ENCODE assay signal across 11 cellular contexts in genomic region chr14:67517083-67517482, GRCh38. TPM values are rescaled to one million over a fixed set of nuclear protein-coding genes. Genes with fewer than 3 reads are reported as not detected.
DNase-seq lines count a peak whose midpoint lies in the region; ATAC-seq, FAIRE-seq and TF ChIP-seq lines count a peak whose summit lies in the region.
"Had no signal": no experiment of that assay in that cellular context is flagged by ENCODE, and none has a peak within 500 bp of the region (broad histone marks: within the 10 kb centered on the region; RNA-seq: fewer than 3 reads in every experiment).

No MANE protein-coding gene starts in this region.

- no peak for TF ChIP-seq POLR2A in GM12892 (IDR thresholded peaks at IDR 0.05; ENCODE audit: low read depth, low read length)

- H3K9me3 Mint-ChIP-seq in progenitor cell of endocrine pancreas (ENCODE audit: low read depth) = no peaks in the 10 kb centered on the region

- peaks cover 10% of the 10 kb centered on the region for H3K4me1 Mint-ChIP-seq in progenitor cell of endocrine pancreas (ENCODE audit: low read depth)

- peak overlapping the region; percentile 55 for H3K4me3 Mint-ChIP-seq in progenitor cell of endocrine pancreas (ENCODE audit: low read depth)

- no peaks in the 10 kb centered on the region for H3K36me3 Mint-ChIP-seq in progenitor cell of endocrine pancreas (ENCODE audit: insufficient read depth)

- H3K27ac Mint-ChIP-seq in progenitor cell of endocrine pancreas = no peak overlapping the region

- ATAC-seq in left cardiac atrium = peak; percentile 48
- no peak for ATAC-seq in GM19351 (IDR thresholded peaks at IDR 0.05; ENCODE audit: unreplicated experiment)
- ATAC-seq in HG02938 (IDR thresholded peaks at IDR 0.05; ENCODE audit: unreplicated experiment) = no peak
- ATAC-seq: activated CD4-positive, CD25-positive, alpha-beta regulatory T cell treated with anti-CD3 and anti-CD28 coated beads, Interleukin-2, amount 50 U/mL, for 24 hours had no signal

- intact Hi-C loops in left cardiac atrium (cut with DNase I) = loop anchor here in 1 of 2 donors (5.0 kb wide), 1 partner anchor 40 kb away; no protein-coding TSS in a partner anchor

- FAIRE-seq in GM12892 (lab: Jason Lieb, UNC) = peak; percentile 24
- FAIRE-seq: colon had no signal

- H3K27me3 Mint-ChIP-seq in progenitor cell of endocrine pancreas = peaks cover 60% of the 10 kb centered on the region

- no peak for DNase-seq in GM12892 (ENCODE audit: insufficient read length)
- DNase-seq in amniotic epithelial cell (ENCODE audit: low read depth) = peak; percentile 47
- peak; percentile 37 for DNase-seq in left cardiac atrium
- DNase-seq in progenitor cell of endocrine pancreas (ENCODE audit: low spot score, unreplicated experiment) = no peak
- DNase-seq in activated gamma-delta T cell (lab: John Stamatoyannopoulos, UW) = no peak
- no peak for DNase-seq in DMS79 treated with DMSO at 0.1 percent for 48 hours (lab: John Stamatoyannopoulos, UW)
- DNase-seq: NCI-H748 treated with DMSO at 0.1 percent for 48 hours had no signal

- no peak for TF ChIP-seq CTCF in progenitor cell of endocrine pancreas (IDR thresholded peaks at IDR 0.05; ENCODE audit: unreplicated experiment)

RNA-seq across cellular contexts. Expression of gene PLEKHH1, which starts 16.0 kb away (rescaled TPM):
- polyA plus RNA-seq in GM12892 (2012; ENCODE audit: missing spikeins) = 0.17 TPM
- 1 to 10 TPM; 3.6 to 5.5 TPM for total RNA-seq in left cardiac atrium
- total RNA-seq in progenitor cell of endocrine pancreas = 119 and 127 TPM in 2 replicates

RNA-seq across cellular contexts. Expression of gene TMEM229B, which starts 28.6 kb away (rescaled TPM):
- polyA plus RNA-seq in GM12892 (2012; ENCODE audit: missing spikeins) = 0.15 TPM
- total RNA-seq in left cardiac atrium = 1 to 10 TPM; 1.5 to 6.5 TPM
- 1.7 and 1.8 TPM in 2 replicates for total RNA-seq in progenitor cell of endocrine pancreas

Comparison
In these comparisons a context has a peak if more than half of its experiments do, and no peak if none do; other contexts are left out.
1. DNase-seq: peak in amniotic epithelial cell (single experiment) and left cardiac atrium (single experiment); none in GM12892 (single experiment), progenitor cell of endocrine pancreas (single experiment), activated gamma-delta T cell (single experiment) and DMS79 treated with DMSO at 0.1 percent for 48 hours (single experiment).
2. ATAC-seq: peak in left cardiac atrium (2 of 2); none in GM19351 (single experiment) and HG02938 (single experiment).
3. RNA of gene PLEKHH1, which starts 16.0 kb away (total RNA-seq): 119 to 127 TPM in progenitor cell of endocrine pancreas; 3.6 to 5.5 TPM in left cardiac atrium; every median in the first group is over 10 times any median in the second.